ENCODE assay signal across 11 cellular contexts in the genomic region with DNA sequence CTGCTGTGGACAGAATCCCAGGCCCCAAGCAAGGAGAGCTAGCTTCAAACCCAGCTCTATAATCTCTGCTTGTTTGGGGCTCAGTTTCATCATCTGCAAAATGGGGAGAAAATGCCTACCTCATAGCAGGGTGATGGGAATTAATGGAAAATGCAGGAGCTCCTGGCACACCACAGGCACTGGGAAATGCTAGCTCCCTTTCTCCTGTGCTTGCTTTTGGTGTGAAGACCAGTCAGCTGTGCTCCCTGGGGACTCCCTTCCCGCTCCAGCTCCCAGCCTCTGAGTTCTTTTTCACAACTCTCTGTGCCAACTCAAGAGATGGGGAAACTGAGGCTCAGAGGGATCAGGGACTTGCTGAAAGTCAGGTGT. TPM values are rescaled to one million over a fixed set of nuclear protein-coding genes. Genes with fewer than 3 reads are reported as not detected.
DNase-seq lines count a peak whose midpoint lies in the region; ATAC-seq lines count a peak whose summit lies in the region.
"Had no signal": no experiment of that assay in that cellular context is flagged by ENCODE, and none has a peak within 500 bp of the region (broad histone marks: within the 10 kb centered on the region; RNA-seq: fewer than 3 reads in every experiment).

No MANE protein-coding gene starts in this region.

- H3K4me1 ChIP-seq in CD8-positive, alpha-beta memory T cell (ENCODE audit: insufficient read depth, low read length): no peaks in the 10 kb centered on the region
- H3K4me1 ChIP-seq in iPS-15b (ENCODE audit: control insufficient read depth, insufficient read depth, low read length): peaks cover 2% of the 10 kb centered on the region

- ATAC-seq in naive thymus-derived CD8-positive, alpha-beta T cell: no peak
- ATAC-seq in esophagus mucosa: no peak

- H3K27me3 ChIP-seq in CD8-positive, alpha-beta memory T cell (ENCODE audit: insufficient read depth, low read length, poor library complexity, severe bottlenecking): no peaks in the 10 kb centered on the region
- H3K27me3 ChIP-seq in iPS-15b (ENCODE audit: control insufficient read depth, insufficient read depth, low read length): no peaks in the 10 kb centered on the region

- H3K9me3 Mint-ChIP-seq in CD8-positive, alpha-beta memory T cell: no peaks in the 10 kb centered on the region
- H3K9me3 Mint-ChIP-seq in naive thymus-derived CD8-positive, alpha-beta T cell: no peaks in the 10 kb centered on the region
- H3K9me3 Mint-ChIP-seq: CD4-positive, CD25-positive, alpha-beta regulatory T cell had no signal

- no peaks in the 10 kb centered on the region for H3K4me1 Mint-ChIP-seq in CD8-positive, alpha-beta memory T cell
- peaks cover 0 to 15% (median 3%) of the 10 kb centered on the region in 4 donors for H3K4me1 Mint-ChIP-seq in naive thymus-derived CD8-positive, alpha-beta T cell

- H3K9me3 ChIP-seq in CD8-positive, alpha-beta memory T cell (ENCODE audit: low read length): no peaks in the 10 kb centered on the region
- H3K9me3 ChIP-seq in iPS-15b (ENCODE audit: control insufficient read depth, insufficient read depth, low read length): no peaks in the 10 kb centered on the region

- H3K4me3 Mint-ChIP-seq in CD8-positive, alpha-beta memory T cell: no peak overlapping the region
- H3K4me3 Mint-ChIP-seq in naive thymus-derived CD8-positive, alpha-beta T cell: no peak overlapping the region
- H3K4me3 Mint-ChIP-seq: CD4-positive, CD25-positive, alpha-beta regulatory T cell had no signal

- peak overlapping the region; percentile 32 for H3K9ac ChIP-seq in iPS-15b (ENCODE audit: low read depth, low read length)

- POLR2A ChIA-PET in CD8-positive, alpha-beta memory T cell (lab: Charles Lee): interaction anchor here (1.3 kb wide), 1 partner anchor 12 kb away, joined by 4 read pairs; no protein-coding TSS in a partner anchor
- POLR2A ChIA-PET in naive thymus-derived CD8-positive, alpha-beta T cell (lab: Charles Lee): interaction anchor here (1.1 kb wide), 1 partner anchor 12 kb away, joined by 4 read pairs; no protein-coding TSS in a partner anchor

- no peaks in the 10 kb centered on the region for H3K36me3 Mint-ChIP-seq in CD8-positive, alpha-beta memory T cell
- H3K36me3 Mint-ChIP-seq in naive thymus-derived CD8-positive, alpha-beta T cell: no peaks in the 10 kb centered on the region
- H3K36me3 Mint-ChIP-seq: CD4-positive, CD25-positive, alpha-beta regulatory T cell had no signal

- peaks cover 6% of the 10 kb centered on the region in 2 donors for H3K27me3 Mint-ChIP-seq in CD8-positive, alpha-beta memory T cell
- no peaks in the 10 kb centered on the region for H3K27me3 Mint-ChIP-seq in naive thymus-derived CD8-positive, alpha-beta T cell

- CTCF ChIA-PET in CD8-positive, alpha-beta memory T cell (lab: Charles Lee): interaction anchor here (1.0 to 1.7 kb wide), 3 partner anchors 10 to 24 kb away, joined by 4 to 5 read pairs (median 5); no protein-coding TSS in a partner anchor

- H3K27ac ChIP-seq in CD8-positive, alpha-beta memory T cell (ENCODE audit: low read depth, low read length): peak overlapping the region; percentile 24
- H3K27ac ChIP-seq in angular gyrus (ENCODE audit: low read depth, low read length): peak overlapping the region; percentile 97
- H3K27ac ChIP-seq in skin epidermis: peak overlapping the region in 11 of 21 experiments; percentile 3 to 78 (median 45)

- no peaks in the 10 kb centered on the region for H3K36me3 ChIP-seq in CD8-positive, alpha-beta memory T cell (ENCODE audit: insufficient read depth, low read length)
- no peaks in the 10 kb centered on the region for H3K36me3 ChIP-seq in iPS-15b (ENCODE audit: control insufficient read depth, insufficient read depth, low read length)

- H3K27ac Mint-ChIP-seq in CD8-positive, alpha-beta memory T cell: no peak overlapping the region
- no peak overlapping the region for H3K27ac Mint-ChIP-seq in naive thymus-derived CD8-positive, alpha-beta T cell
- H3K27ac Mint-ChIP-seq: CD4-positive, CD25-positive, alpha-beta regulatory T cell had no signal

- DNase-seq in CD8-positive, alpha-beta memory T cell: no peak
- no peak for DNase-seq in activated CD8-positive, alpha-beta memory T cell treated with anti-CD3 and anti-CD28 coated beads, Interleukin-2, amount 50 U/mL, for 48 hours
- no peak for DNase-seq in naive thymus-derived CD8-positive, alpha-beta T cell
- no peak for DNase-seq in activated CD4-positive, alpha-beta T cell treated with anti-CD3 and anti-CD28 coated beads, Interleukin-2, amount 50 U/mL, for 4 hours
- DNase-seq: CD4-positive, CD25-positive, alpha-beta regulatory T cell; Kasumi-1; small intestine had no signal

- H3K4me3 ChIP-seq in CD8-positive, alpha-beta memory T cell (ENCODE audit: low read length): no peak overlapping the region
- H3K4me3 ChIP-seq in iPS-15b (ENCODE audit: low read depth, low read length) (no peak overlapping the region), skin epidermis (no peak overlapping the region)

RNA-seq across cellular contexts. Expression of gene SERPINH1, which starts 8.2 kb away (rescaled TPM):
- total RNA-seq in CD8-positive, alpha-beta memory T cell: 10 to 100 TPM; 20.7 to 21.1 TPM
- polyA plus RNA-seq in CD8-positive, alpha-beta memory T cell: 8.4 TPM
- 10 to 100 TPM; 10.1 to 11.6 TPM for total RNA-seq in naive thymus-derived CD8-positive, alpha-beta T cell
- polyA plus RNA-seq in naive thymus-derived CD8-positive, alpha-beta T cell: 1 to 10 TPM; 1.6 to 4.5 (median 2.8) TPM
- 23.8 TPM for total RNA-seq in esophagus mucosa

RNA-seq across cellular contexts. Expression of gene GDPD5, which starts 28.1 kb away (rescaled TPM):
- 1 to 10 TPM; 8.9 to 9.1 TPM for total RNA-seq in CD8-positive, alpha-beta memory T cell
- 10.4 TPM for polyA plus RNA-seq in CD8-positive, alpha-beta memory T cell
- total RNA-seq in naive thymus-derived CD8-positive, alpha-beta T cell: 10 to 100 TPM; 13.1 to 13.4 TPM
- polyA plus RNA-seq in naive thymus-derived CD8-positive, alpha-beta T cell: 1 to 10 TPM; 4.2 to 5.1 (median 4.3) TPM
- 1.0 TPM for total RNA-seq in esophagus mucosa

Comparison
In these comparisons a context has a peak if more than half of its experiments do, and no peak if none do; other contexts are left out.
1. H3K27ac ChIP-seq: peak in every context shown above with its lines; median percentile 97 in angular gyrus; 45 in skin epidermis; 24 in CD8-positive, alpha-beta memory T cell.